12 cellular contexts compared by ENCODE assay signal in the genomic region with DNA sequence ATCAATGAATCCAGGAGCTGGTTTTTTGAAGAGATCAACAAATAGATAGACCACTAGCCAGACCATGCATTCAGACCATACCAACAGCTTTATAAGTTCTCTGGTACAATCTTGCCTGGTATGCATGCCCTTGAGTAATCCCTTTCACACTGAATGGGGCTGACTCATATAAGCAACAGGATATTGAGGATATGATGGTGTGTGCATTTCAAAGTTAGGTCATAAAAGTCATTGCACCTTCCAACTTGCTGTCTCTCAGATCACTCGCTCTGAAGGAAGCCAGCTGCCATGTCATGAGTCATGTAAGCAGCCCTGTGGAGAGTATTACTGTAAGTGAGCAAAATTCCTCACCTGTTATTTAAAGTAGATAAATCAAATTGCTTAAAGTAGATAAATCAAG. TPM values are rescaled to one million over a fixed set of nuclear protein-coding genes. Genes with fewer than 3 reads are reported as not detected.
DNase-seq lines count a peak whose midpoint lies in the region; ATAC-seq and TF ChIP-seq lines count a peak whose summit lies in the region.
"Had no signal": no experiment of that assay in that cellular context is flagged by ENCODE, and none has a peak within 500 bp of the region (broad histone marks: within the 10 kb centered on the region; RNA-seq: fewer than 3 reads in every experiment).

No MANE protein-coding gene starts in this region.

- peaks cover 3% of the 10 kb centered on the region for H3K36me3 Mint-ChIP-seq in osteocyte (ENCODE audit: unreplicated experiment)

- TF ChIP-seq CTCF in osteocyte (IDR thresholded peaks at IDR 0.05) = no peak

- H3K27ac Mint-ChIP-seq in osteocyte (ENCODE audit: unreplicated experiment) = no peak overlapping the region

- ATAC-seq in GM19328 (IDR thresholded peaks at IDR 0.05; ENCODE audit: unreplicated experiment) = no peak

- H3K4me3 Mint-ChIP-seq in osteocyte (ENCODE audit: unreplicated experiment) = no peak overlapping the region

- peaks cover 18% of the 10 kb centered on the region for H3K9me3 Mint-ChIP-seq in osteocyte (ENCODE audit: unreplicated experiment)

- DNase-seq in stimulated activated CD4-positive, alpha-beta T cell treated with anti-CD3 and anti-CD28 coated beads, Interleukin-1b, Interleukin-23, amount 100 ng/mL, for 48 hours = peak; percentile 49
- no peak for DNase-seq in stimulated activated CD4-positive, alpha-beta T cell treated with anti-CD3 and anti-CD28 coated beads, Interleukin-4, amount 100 ng/mL, for 4 hours
- DNase-seq in RPMI7951 (ENCODE audit: low read depth) (peak; percentile 98), fibroblast of the conjunctiva (ENCODE audit: low read depth) (peak; percentile 43), stromal cell of bone marrow (ENCODE audit: low read depth) (peak; percentile 67), osteocyte (ENCODE audit: extremely low spot score, unreplicated experiment) (no peak)
- DNase-seq in stimulated activated CD4-positive, alpha-beta T cell treated with anti-CD3 and anti-CD28 coated beads, Interleukin-2, amount 100 ng/mL, for 24 hours = no peak
- DNase-seq: NCI-H1694 had no signal

- peaks cover 31% of the 10 kb centered on the region for H3K4me1 Mint-ChIP-seq in osteocyte (ENCODE audit: unreplicated experiment)

- peaks cover 9% of the 10 kb centered on the region for H3K27me3 Mint-ChIP-seq in osteocyte (ENCODE audit: unreplicated experiment)

RNA-seq across cellular contexts. Expression of gene OR6J1, which starts 45.0 kb away (rescaled TPM):
- not detected in 2 replicates for total RNA-seq in RPMI7951 (2014; rRNA removed; shearing (Covaris generic))
- not detected in 2 replicates for total RNA-seq in osteocyte
- total RNA-seq: cardiac septum; liver; T-helper 2 cell treated with Interferon-gamma antibody and Interleukin-4, amounts not matched to agents 100 ng/mL and 5 ng/mL, for 36 hours had no signal

Comparison
In these comparisons a context has a peak if more than half of its experiments do, and no peak if none do; other contexts are left out.
1. DNase-seq: peak in stimulated activated CD4-positive, alpha-beta T cell treated with anti-CD3 and anti-CD28 coated beads, Interleukin-1b, Interleukin-23, amount 100 ng/mL, for 48 hours (single experiment), RPMI7951 (single experiment), fibroblast of the conjunctiva (single experiment) and stromal cell of bone marrow (single experiment); none in stimulated activated CD4-positive, alpha-beta T cell treated with anti-CD3 and anti-CD28 coated beads, Interleukin-4, amount 100 ng/mL, for 4 hours (0 of 2), osteocyte (single experiment) and stimulated activated CD4-positive, alpha-beta T cell treated with anti-CD3 and anti-CD28 coated beads, Interleukin-2, amount 100 ng/mL, for 24 hours (0 of 2).